In genomic region chr6:85580878-85581267, GRCh38 we compare ENCODE assay signal across 9 cellular contexts. TPM values are rescaled to one million over a fixed set of nuclear protein-coding genes. Genes with fewer than 3 reads are reported as not detected.
DNase-seq lines count a peak whose midpoint lies in the region; ATAC-seq and TF ChIP-seq lines count a peak whose summit lies in the region.
"Had no signal": no experiment of that assay in that cellular context is flagged by ENCODE, and none has a peak within 500 bp of the region (broad histone marks: within the 10 kb centered on the region; RNA-seq: fewer than 3 reads in every experiment).

No MANE protein-coding gene starts in this region.

- H3K4me1 ChIP-seq in Caco-2: peaks cover 19% of the 10 kb centered on the region
- peaks cover 16% of the 10 kb centered on the region for H3K4me1 ChIP-seq in IMR-90 (ENCODE audit: control insufficient read depth, insufficient read depth, low read length)

- no peak overlapping the region for H4K8ac ChIP-seq in IMR-90 (ENCODE audit: low read depth in 2 of 2, low read length in 2 of 2)

- DNase-seq in Caco-2: no peak
- peak; percentile 78 for DNase-seq in IMR-90
- DNase-seq in foreskin fibroblast: peak; percentile 45 to 66
- no peak for DNase-seq in UCSD-AML1 (lab: John Stamatoyannopoulos, UW; ENCODE audit: unreplicated experiment)
- DNase-seq in coronary artery (ENCODE audit: low spot score): no peak
- DNase-seq in NK-92 (lab: John Stamatoyannopoulos, UW; ENCODE audit: unreplicated experiment): no peak
- DNase-seq in DMS79 treated with DMSO at 0.1 percent for 48 hours (lab: John Stamatoyannopoulos, UW): no peak
- DNase-seq: NCI-H1105 treated with DMSO at 0.1 percent for 48 hours had no signal

- H4K91ac ChIP-seq in IMR-90 (ENCODE audit: insufficient read depth, low read depth, low read length): no peak overlapping the region

- no peak overlapping the region for H2BK15ac ChIP-seq in IMR-90 (ENCODE audit: low read depth, low read length)

- no peak overlapping the region for H3K18ac ChIP-seq in IMR-90 (ENCODE audit: low read depth, low read length)

- no peak overlapping the region for H4K5ac ChIP-seq in IMR-90 (ENCODE audit: low read depth, low read length)

- POLR2A ChIA-PET in Caco-2 (lab: Charles Lee): no interaction called here
- POLR2A ChIA-PET in IMR-90 (lab: Charles Lee; ENCODE audit: unreplicated experiment): no interaction called here

- no peak for TF ChIP-seq POLR2A in IMR-90 (IDR thresholded peaks at IDR 0.05; ENCODE audit: low read depth, low read length)

- no peak overlapping the region for H3K56ac ChIP-seq in IMR-90 (ENCODE audit: extremely low read depth, insufficient read depth, low read length)

- CTCF ChIA-PET in Caco-2 (lab: Charles Lee): no interaction called here
- CTCF ChIA-PET in IMR-90 (lab: Yijun Ruan, JAX): no interaction called here

- H3K9ac ChIP-seq in IMR-90 (ENCODE audit: low read depth, low read length): no peak overlapping the region

- no peak overlapping the region for H3K4me2 ChIP-seq in IMR-90 (ENCODE audit: low read depth, low read length)

- no peaks in the 10 kb centered on the region; the same call in 1 of the 2 replicates for H3K36me3 ChIP-seq in Caco-2 (ENCODE audit: control insufficient read depth, insufficient read depth, low read length)
- H3K36me3 ChIP-seq in IMR-90 (ENCODE audit: control insufficient read depth, insufficient read depth, low read length): no peaks in the 10 kb centered on the region

- peaks cover 32 to 57% of the 10 kb centered on the region in 2 experiments for H3K79me1 ChIP-seq in IMR-90 (ENCODE audit: low read depth in 1 of 2, low read length in 2 of 2)

- TF ChIP-seq CTCF in Caco-2 (IDR thresholded peaks at IDR 0.05; ENCODE audit: insufficient read depth in 1 of 2, low read depth in 1 of 2, low read length in 1 of 2, severe bottlenecking in 1 of 2, unreplicated experiment in 1 of 2) (no peak), IMR-90 (conservative IDR thresholded peaks at IDR 0.05; ENCODE audit: low read depth, low read length) (no peak), foreskin fibroblast (IDR thresholded peaks at IDR 0.05; ENCODE audit: low read depth, low read length) (no peak), coronary artery (IDR thresholded peaks at IDR 0.05) (no peak)

- H3K9me1 ChIP-seq in IMR-90 (ENCODE audit: insufficient read depth, low read length): peaks cover 13% of the 10 kb centered on the region

- H3K23ac ChIP-seq in IMR-90 (ENCODE audit: low read depth, low read length): no peak overlapping the region

- intact Hi-C loops in Caco-2 (cut with micrococcal nuclease; ENCODE audit: unreplicated experiment): no loop called here
- intact Hi-C loops in IMR-90 (cut with micrococcal nuclease): no loop called here

- in situ Hi-C loops in IMR-90 (cut with MboI; ENCODE audit: low sequenced_read_pairs): no loop called here

- dilution Hi-C loops in IMR-90 (cut with HindIII; ENCODE audit: low sequenced_read_pairs, unreplicated experiment): no loop called here

- no peaks in the 10 kb centered on the region for H3K36me3 Mint-ChIP-seq in Caco-2 (ENCODE audit: insufficient read depth, unreplicated experiment)

- peak overlapping the region; percentile 37 for H3K27ac Mint-ChIP-seq in Caco-2 (ENCODE audit: unreplicated experiment)

- H3K27ac ChIP-seq in IMR-90 (ENCODE audit: insufficient read depth, low read length) (no peak overlapping the region), coronary artery (no peak overlapping the region)

- no peak overlapping the region for H2AK9ac ChIP-seq in IMR-90 (replicated peaks; ENCODE audit: low read depth, low read length, poor library complexity)

- BruUV-seq in Caco-2 (replicated peaks; lab: Mats Ljungman, UMichigan) (no TSS peak), IMR-90 (replicated peaks; lab: Mats Ljungman, UMichigan) (no TSS peak)

- no CpG with 5 or more reads among the region's 1 CpG for WGBS in IMR-90 (ENCODE audit: extremely low coverage in 2 of 2, insufficient read length in 1 of 2), 2 experiments

- no peaks in the 10 kb centered on the region for H3K27me3 Mint-ChIP-seq in Caco-2 (ENCODE audit: insufficient read depth, unreplicated experiment)

- H3K27me3 ChIP-seq in Caco-2 (replicated peaks; ENCODE audit: control insufficient read depth, insufficient read depth, low read length) (no peaks in the 10 kb centered on the region), IMR-90 (ENCODE audit: control insufficient read depth, insufficient read depth, low read length) (no peaks in the 10 kb centered on the region)

- H3K14ac ChIP-seq in IMR-90 (replicated peaks; ENCODE audit: low read depth, low read length): no peak overlapping the region

- no peak overlapping the region for H2BK120ac ChIP-seq in IMR-90 (ENCODE audit: low read depth, low read length)

- H3K4ac ChIP-seq in IMR-90 (ENCODE audit: low read depth, low read length): no peak overlapping the region

- H2BK5ac ChIP-seq in IMR-90 (ENCODE audit: low read depth, low read length, poor library complexity, severe bottlenecking): no peak overlapping the region

- H4K20me1 ChIP-seq in IMR-90 (ENCODE audit: insufficient read depth, low read length): peaks cover 37% of the 10 kb centered on the region

- H3K4me3 Mint-ChIP-seq in Caco-2 (ENCODE audit: unreplicated experiment): no peak overlapping the region

- peaks cover 27% of the 10 kb centered on the region for H3K9me3 Mint-ChIP-seq in Caco-2 (ENCODE audit: unreplicated experiment)

- H3K9me3 ChIP-seq in Caco-2 (0 out of 2 replicates have a peak, but pooled peaks cover 4% of the 10 kb centered on the region), IMR-90 (ENCODE audit: control insufficient read depth, insufficient read depth, low read length) (no peaks in the 10 kb centered on the region; the same call in 1 of the 2 replicates)

- no peak overlapping the region for H2BK20ac ChIP-seq in IMR-90 (ENCODE audit: low read depth, low read length)

- H3K4me3 ChIP-seq in Caco-2 (ENCODE audit: low read depth, low read length) (no peak overlapping the region), IMR-90 (ENCODE audit: insufficient read depth, low read depth, low read length) (no peak overlapping the region), foreskin fibroblast (ENCODE audit: low read depth in 1 of 2, low read length in 2 of 2) (no peak overlapping the region), coronary artery (no peak overlapping the region)

- peaks cover 9% of the 10 kb centered on the region for H3K4me1 Mint-ChIP-seq in Caco-2 (ENCODE audit: low read depth, unreplicated experiment)

- TF ChIP-seq RAD21 in IMR-90 (IDR thresholded peaks at IDR 0.05; ENCODE audit: low read length): no peak

- H2AK5ac ChIP-seq in IMR-90 (ENCODE audit: low read depth, low read length): no peak overlapping the region

- ATAC-seq in GM21619 (IDR thresholded peaks at IDR 0.05; ENCODE audit: unreplicated experiment) (peak; percentile 75), IMR-90 (ENCODE audit: low read depth) (peak; percentile 80)

- no peak overlapping the region for H2AFZ ChIP-seq in IMR-90 (replicated peaks; ENCODE audit: low read length, poor library complexity)

TF ChIP-seq in IMR-90, 13 proteins besides CTCF, POLR2A, EP300 and RAD21:
- TF ChIP-seq MAFK (IDR thresholded peaks at IDR 0.05; ENCODE audit: low read depth, low read length) (peak; percentile 53; the same call in 1 of the 2 replicates), NFE2L2 (IDR thresholded peaks at IDR 0.05; ENCODE audit: low read depth, low read length) (no peak), MXI1 (IDR thresholded peaks at IDR 0.05; ENCODE audit: borderline replicate concordance, low read depth, low read length) (no peak), FOS (IDR thresholded peaks at IDR 0.05; ENCODE audit: low read depth, low read length) (no peak)

RNA-seq across cellular contexts. Expression of gene SNX14, which starts 12.8 kb away (rescaled TPM):
- total RNA-seq in Caco-2 (2022): 85.0 and 87.5 TPM in 2 replicates
- total RNA-seq in IMR-90 (2012; rRNA removed): 61.8 and 116 TPM in 2 replicates
- 38.4 and 39.9 TPM in 2 replicates for polyA plus RNA-seq in IMR-90 (2012; rRNA removed)
- 13.0 and 24.5 TPM in 2 replicates for polyA plus RNA-seq in IMR-90 (2012; cell fraction: cytosol; rRNA removed)
- 38.3 and 116 TPM in 2 replicates for polyA plus RNA-seq in IMR-90 (2012; cell fraction: nucleus; rRNA removed; ENCODE audit: low replicate concordance)

Comparison
In these comparisons a context has a peak if more than half of its experiments do, and no peak if none do; other contexts are left out.
1. DNase-seq: peak in IMR-90 (single experiment) and foreskin fibroblast (2 of 2); none in Caco-2 (0 of 2), UCSD-AML1 (single experiment), coronary artery (single experiment), NK-92 (single experiment) and DMS79 treated with DMSO at 0.1 percent for 48 hours (single experiment).